8 cellular contexts compared by ENCODE assay signal in the genomic region with DNA sequence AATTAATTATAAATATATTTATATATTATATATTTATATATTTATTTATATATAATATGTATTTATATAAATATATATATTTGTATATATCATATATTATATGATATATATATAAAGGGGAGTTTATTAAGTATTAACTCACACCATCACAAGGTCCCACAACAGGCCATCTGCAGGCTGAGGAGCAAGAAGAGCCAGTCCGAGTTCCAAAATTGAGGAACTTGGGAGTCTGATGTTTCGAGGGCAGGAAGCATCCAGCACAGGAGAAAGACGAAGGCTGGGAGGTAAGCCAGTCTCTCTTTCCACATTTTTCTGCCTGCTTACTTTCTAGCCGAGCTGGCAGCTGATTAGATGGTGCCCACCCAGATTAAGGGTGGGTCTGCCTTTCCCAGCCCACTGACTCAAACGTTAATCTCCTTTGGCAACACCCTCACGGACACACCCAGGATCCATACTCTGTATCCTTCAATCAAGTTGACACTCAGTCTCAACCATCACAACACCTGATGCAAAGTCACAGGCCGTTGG. TPM values are rescaled to one million over a fixed set of nuclear protein-coding genes. Genes with fewer than 3 reads are reported as not detected.
DNase-seq lines count a peak whose midpoint lies in the region; ATAC-seq, FAIRE-seq and TF ChIP-seq lines count a peak whose summit lies in the region.
"Not testable (repeated sequence)": the region's sequence is repeated elsewhere in the genome, so short reads cannot be mapped to it uniquely, and the experiment has no call there.

No MANE protein-coding gene starts in this region.

- not testable (repeated sequence) for FAIRE-seq in K562 (lab: Jason Lieb, UNC)

- not testable (repeated sequence) for H3K27me3 ChIP-seq in HL-60 (ENCODE audit: insufficient read depth, poor library complexity, severe bottlenecking); gastroesophageal sphincter; osteoblast (ENCODE audit: insufficient read depth, low read length); tibial artery
- peaks cover 2 to 34% of the 10 kb centered on the region in 2 experiments for H3K27me3 ChIP-seq in K562 (ENCODE audit: control insufficient read depth in 2 of 2, insufficient read depth in 2 of 2, low read length in 2 of 2)

- not testable (repeated sequence) for H3K9me3 ChIP-seq in K562 (replicated peaks; ENCODE audit: control insufficient read depth, insufficient read depth, low read depth, low read length); gastroesophageal sphincter; osteoblast (ENCODE audit: low read depth, low read length); tibial artery

- CTCF ChIA-PET in K562 (lab: Yijun Ruan, JAX; ENCODE audit: low intra/inter-chr PET ratio): not testable (repeated sequence)

- not testable (repeated sequence) for H3K9ac ChIP-seq in K562 (ENCODE audit: insufficient read depth in 1 of 2, low read depth in 2 of 2, low read length in 2 of 2)

- H3K79me2 ChIP-seq in K562 (ENCODE audit: control insufficient read depth, insufficient read depth, low read length); osteoblast (ENCODE audit: insufficient read depth, low read length): not testable (repeated sequence)

- TF ChIP-seq EP300 in K562 (IDR thresholded peaks at IDR 0.05; ENCODE audit: low read length); gastroesophageal sphincter (IDR thresholded peaks at IDR 0.05): not testable (repeated sequence)

- not testable (repeated sequence) for TF ChIP-seq CTCF in HL-60 (IDR thresholded peaks at IDR 0.05; ENCODE audit: insufficient read depth, low read length); K562 (IDR thresholded peaks at IDR 0.05 in 2 of 3, conservative IDR thresholded peaks at IDR 0.05 in 1 of 3; ENCODE audit: insufficient read depth in 2 of 3, low read depth in 1 of 3, low read length in 3 of 3); gastroesophageal sphincter (IDR thresholded peaks at IDR 0.05); osteoblast (IDR thresholded peaks at IDR 0.05; ENCODE audit: extremely low read depth, low read depth, low read length); tibial artery (IDR thresholded peaks at IDR 0.05)

- TF ChIP-seq POLR2A in K562 (conservative IDR thresholded peaks at IDR 0.05); gastroesophageal sphincter (IDR thresholded peaks at IDR 0.05): not testable (repeated sequence)

- in situ Hi-C loops in K562 (cut with MboI): not testable (repeated sequence)

- H3K36me3 ChIP-seq in K562 (ENCODE audit: control insufficient read depth, insufficient read depth, low read length); gastroesophageal sphincter; osteoblast (ENCODE audit: insufficient read depth, low read length); tibial artery: not testable (repeated sequence)

- peaks cover 9 to 15% of the 10 kb centered on the region in 2 experiments; a peak in 4 of 5 replicates for H3K4me1 ChIP-seq in K562 (replicated peaks in 1 of 2; ENCODE audit: control insufficient read depth in 2 of 2, insufficient read depth in 2 of 2, low read length in 2 of 2)
- H3K4me1 ChIP-seq in gastroesophageal sphincter: peaks cover 4 to 47% (median 12%) of the 10 kb centered on the region in 3 donors
- H3K4me1 ChIP-seq in osteoblast (ENCODE audit: insufficient read depth, low read length): peaks cover 14% of the 10 kb centered on the region
- peaks cover 0 to 19% (median 13%) of the 10 kb centered on the region in 4 donors for H3K4me1 ChIP-seq in tibial artery

- DNase-seq in CD1c-positive myeloid dendritic cell (ENCODE audit: extremely low spot score) (peak; percentile 35), HL-60 (ENCODE audit: low read depth in 1 of 2, low spot score in 1 of 2) (peak in 1 of 2 experiments; percentile 40), NCI-H2227 (lab: John Stamatoyannopoulos, UW; ENCODE audit: unreplicated experiment) (peak; percentile 21), SKM-1 treated with dmso at 0.1 percent for 144 hours (lab: John Stamatoyannopoulos, UW; ENCODE audit: unreplicated experiment) (peak; percentile 17), K562 (ENCODE audit: extremely low read depth in 1 of 4, low spot score in 3 of 4) (peak in 1 of 4 experiments; percentile 27)
- DNase-seq in osteoblast (ENCODE audit: insufficient read length, low spot score, missing footprints); tibial artery: not testable (repeated sequence)

- intact Hi-C loops in K562 (cut with micrococcal nuclease): loop anchor here (5.0 kb wide), 1 partner anchor 220 kb away; no protein-coding TSS in a partner anchor
- intact Hi-C loops in tibial artery (cut with DNase I; ENCODE audit: low total_unique reads): not testable (repeated sequence)

- BruUV-seq in K562 (replicated peaks; lab: Mats Ljungman, UMichigan): not testable (repeated sequence)

- peak overlapping the region; percentile 20 for H3K4me3 ChIP-seq in HL-60 (replicated peaks; ENCODE audit: insufficient read depth, low read length)
- H3K4me3 ChIP-seq in K562; gastroesophageal sphincter; osteoblast (ENCODE audit: insufficient read depth, low read length); tibial artery: not testable (repeated sequence)

- H3K4me2 ChIP-seq in K562 (ENCODE audit: insufficient read depth, low read length); osteoblast (ENCODE audit: insufficient read depth, low read length): not testable (repeated sequence)

- WGBS in K562 (ENCODE audit: insufficient coverage, low coverage, missing lambda C conversion rate): 12% methylated on average over 7 of the region's 7 CpGs
- 58 to 80% methylated on average over 4 to 6 of the region's 7 CpGs for WGBS in gastroesophageal sphincter (ENCODE audit: low coverage in 1 of 2), 2 donors

- H4K20me1 ChIP-seq in K562 (replicated peaks; ENCODE audit: control insufficient read depth, insufficient read depth, low read length); osteoblast (ENCODE audit: insufficient read depth, low read length): not testable (repeated sequence)

- TF ChIP-seq RAD21 in K562 (CRISPR knock-in tag; conservative IDR thresholded peaks at IDR 0.05 in 1 of 2, IDR thresholded peaks at IDR 0.05 in 1 of 2): not testable (repeated sequence)

- H2AFZ ChIP-seq in K562 (ENCODE audit: low read depth, low read length) (peak overlapping the region; percentile 28; the same call in 1 of the 2 replicates), osteoblast (ENCODE audit: low read length) (peak overlapping the region; percentile 99)

- H3K27ac ChIP-seq in HL-60 (replicated peaks) (peak overlapping the region; percentile 87), gastroesophageal sphincter (peak overlapping the region; percentile 76 to 88 (median 86)), tibial artery (peak overlapping the region; percentile 82 to 87)
- H3K27ac ChIP-seq in K562 (ENCODE audit: extremely low read depth, low read depth, low read length); osteoblast (ENCODE audit: low read depth, low read length): not testable (repeated sequence)

- POLR2A ChIA-PET in K562 (lab: Yijun Ruan, JAX): interaction anchor here (0.9 to 1.1 kb wide), 2 partner anchors 11 to 14 kb away, joined by 4 to 6 read pairs; no protein-coding TSS in a partner anchor

- peak; percentile 9; the same call in 1 of the 3 replicates for ATAC-seq in K562
- ATAC-seq in gastroesophageal sphincter: not testable (repeated sequence)

- H3K9me1 ChIP-seq in K562 (ENCODE audit: control insufficient read depth, insufficient read depth, low read length): not testable (repeated sequence)

RNA-seq across cellular contexts. Expression of a gene that starts 41.1 kb away (rescaled TPM):
- 233 and 279 TPM in 2 replicates for total RNA-seq in K562 (2011; cell fraction: chromatin; rRNA removed; ENCODE audit: low replicate concordance)
- 86.2 and 87.8 TPM in 2 replicates for total RNA-seq in K562 (2011; cell fraction: nucleolus; rRNA removed)
- 111 and 125 TPM in 2 replicates for total RNA-seq in K562 (2011; cell fraction: nucleoplasm; rRNA removed)
- 67.5 and 87.3 TPM in 2 replicates for total RNA-seq in K562 (2014; rRNA removed)
- 78.9 and 86.4 TPM in 2 replicates for total RNA-seq in K562 (2014; rRNA removed; fragmentation: Illumina TruSeq; extraction: Trizol)
- 76.6 and 81.4 TPM in 2 replicates for total RNA-seq in K562 (2015; rRNA removed; fragmentation: Illumina TruSeq; extraction: Trizol)
- total RNA-seq in K562 (2021): 115 and 121 TPM in 2 replicates
- polyA plus RNA-seq in K562 (2011; rRNA removed): 42.2 and 52.7 TPM in 2 replicates
- polyA plus RNA-seq in K562 (2011; cell fraction: cytosol; rRNA removed): 36.5 and 45.3 TPM in 2 replicates
- polyA plus RNA-seq in K562 (2011; cell fraction: nucleus; rRNA removed): 123 and 138 TPM in 2 replicates
- 48.9 and 134 TPM in 2 replicates for polyA plus RNA-seq in K562 (2012)
- polyA plus RNA-seq in K562 (2014; fragmentation: Illumina TruSeq; extraction: Trizol): 109 and 123 TPM in 2 replicates
- 10 to 100 TPM; 14.1 to 23.2 TPM for polyA plus RNA-seq in K562 (2014; fragmentation: Nextera tagmentation; extraction: Ambion mirVana)
- polyA plus RNA-seq in K562 (2014; rRNA removed): 79.0 and 81.4 TPM in 2 replicates
- 62.9 and 63.5 TPM in 2 replicates for polyA minus RNA-seq in K562 (2011; rRNA and poly(A)+ RNA removed)
- 33.0 and 35.0 TPM in 2 replicates for polyA minus RNA-seq in K562 (2011; cell fraction: cytosol; rRNA and poly(A)+ RNA removed)
- polyA minus RNA-seq in K562 (2011; cell fraction: nucleus; rRNA and poly(A)+ RNA removed): 33.3 and 61.1 TPM in 2 replicates
- 10 to 100 TPM; 20.9 to 51.7 (median 30.8) TPM for total RNA-seq in gastroesophageal sphincter
- total RNA-seq in osteoblast: 26.8 and 29.5 TPM in 2 replicates

RNA-seq across cellular contexts. Expression of a gene that starts 42.5 kb away (rescaled TPM):
- total RNA-seq in K562 (2011; cell fraction: chromatin; rRNA removed; ENCODE audit: low replicate concordance): 20.6 and 31.7 TPM in 2 replicates
- 11.8 and 14.1 TPM in 2 replicates for total RNA-seq in K562 (2011; cell fraction: nucleolus; rRNA removed)
- total RNA-seq in K562 (2011; cell fraction: nucleoplasm; rRNA removed): 35.6 and 49.6 TPM in 2 replicates
- total RNA-seq in K562 (2014; rRNA removed) (41.8 and 43.9 TPM in 2 replicates), K562 (2014; rRNA removed; fragmentation: Illumina TruSeq; extraction: Trizol) (61.2 and 66.8 TPM in 2 replicates), K562 (2015; rRNA removed; fragmentation: Illumina TruSeq; extraction: Trizol) (53.0 and 65.9 TPM in 2 replicates), K562 (2021) (72.4 and 74.7 TPM in 2 replicates), gastroesophageal sphincter (100 to 1,000 TPM in 3 of 4 donors, 10 to 100 TPM in 1; 86.3 to 170 (median 132) TPM), osteoblast (38.0 and 47.4 TPM in 2 replicates)
- polyA plus RNA-seq in K562 (2011; rRNA removed) (45.4 and 57.4 TPM in 2 replicates), K562 (2014; fragmentation: Illumina TruSeq; extraction: Trizol) (137 and 161 TPM in 2 replicates), K562 (2014; fragmentation: Nextera tagmentation; extraction: Ambion mirVana) (10 to 100 TPM; 59.8 to 77.4 TPM), K562 (2014; rRNA removed) (81.0 and 98.3 TPM in 2 replicates)
- polyA plus RNA-seq in K562 (2011; cell fraction: cytosol; rRNA removed): 13.7 and 47.2 TPM in 2 replicates
- polyA plus RNA-seq in K562 (2011; cell fraction: nucleus; rRNA removed): 11.8 and 21.1 TPM in 2 replicates
- 58.8 and 114 TPM in 2 replicates for polyA plus RNA-seq in K562 (2012)
- polyA minus RNA-seq in K562 (2011; rRNA and poly(A)+ RNA removed): 19.2 and 21.2 TPM in 2 replicates
- 10.4 and 12.7 TPM in 2 replicates for polyA minus RNA-seq in K562 (2011; cell fraction: cytosol; rRNA and poly(A)+ RNA removed)
- 12.7 and 15.7 TPM in 2 replicates for polyA minus RNA-seq in K562 (2011; cell fraction: nucleus; rRNA and poly(A)+ RNA removed)
